ENCODE assay signal across 13 cellular contexts in the genomic region with DNA sequence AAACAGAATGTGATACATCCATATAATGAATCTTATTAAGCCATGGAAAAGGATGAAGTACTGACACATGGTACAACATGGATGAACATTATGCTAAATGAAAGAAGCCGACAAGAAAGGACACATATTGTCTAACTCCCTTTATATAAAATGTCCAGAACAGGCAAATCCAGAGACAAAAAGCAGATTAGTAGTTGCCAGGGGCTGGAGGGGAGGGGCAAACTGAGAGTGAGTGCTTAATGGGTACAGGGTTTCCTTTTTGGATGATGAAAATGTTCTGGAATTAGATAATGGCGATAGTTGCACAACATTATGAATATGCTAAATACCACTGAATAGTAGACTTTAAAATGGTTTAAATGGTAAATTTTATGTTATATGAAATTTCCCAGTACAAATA.
A peak's percentile ranks its signal among the peaks of the same experiment; 100 is the strongest.
DNase-seq lines count a peak whose midpoint lies in the region; ATAC-seq and FAIRE-seq lines count a peak whose summit lies in the region.
"Had no signal": no experiment of that assay in that cellular context is flagged by ENCODE, and none has a peak within 500 bp of the region (broad histone marks: within the 10 kb centered on the region; RNA-seq: fewer than 3 reads in every experiment).

No MANE protein-coding gene starts in this region.

- ATAC-seq in GM21529 (IDR thresholded peaks at IDR 0.05; ENCODE audit: unreplicated experiment) (no peak), GM19463 (IDR thresholded peaks at IDR 0.05; ENCODE audit: unreplicated experiment) (no peak), HG02938 (IDR thresholded peaks at IDR 0.05; ENCODE audit: unreplicated experiment) (no peak)

- peak; percentile 38 for FAIRE-seq in colon (lab: Jason Lieb, UNC)
- FAIRE-seq: H54 had no signal

- DNase-seq in NCI-H524 (lab: John Stamatoyannopoulos, UW): peak; percentile 23 to 56
- DNase-seq in NCI-H524 treated with DMSO at 0.1 percent for 48 hours (lab: John Stamatoyannopoulos, UW): no peak
- DNase-seq in NCI-H1694 treated with DMSO at 0.1 percent for 48 hours (lab: John Stamatoyannopoulos, UW): peak; percentile 71
- DNase-seq: 8988T; CD4-positive, alpha-beta T cell; DND-41; GDM1; KG1 had no signal
